12 cellular contexts compared by ENCODE assay signal in the genomic region with DNA sequence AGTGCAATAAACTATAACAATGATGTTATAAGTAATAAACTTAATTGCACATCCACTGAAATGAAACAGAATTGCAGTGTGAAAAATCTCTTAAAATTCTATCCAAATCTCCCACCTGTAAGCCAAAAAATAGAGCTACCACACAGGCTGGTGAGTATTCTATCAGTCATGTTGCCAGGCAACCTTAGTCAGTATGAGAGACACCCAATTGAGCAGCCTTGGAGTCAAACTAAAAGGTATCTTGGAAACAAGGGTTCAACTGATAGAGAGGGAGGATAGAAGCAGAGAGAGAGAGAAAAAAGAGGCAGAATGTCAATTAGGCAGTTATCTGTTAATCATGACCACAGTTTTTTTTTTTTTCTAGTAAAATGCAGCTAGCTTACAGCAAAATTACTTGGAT. TPM values are rescaled to one million over a fixed set of nuclear protein-coding genes. Genes with fewer than 3 reads are reported as not detected.
DNase-seq lines count a peak whose midpoint lies in the region.
"Had no signal": no experiment of that assay in that cellular context is flagged by ENCODE, and none has a peak within 500 bp of the region (broad histone marks: within the 10 kb centered on the region; RNA-seq: fewer than 3 reads in every experiment).

No MANE protein-coding gene starts in this region.

- no peaks in the 10 kb centered on the region for H3K27me3 ChIP-seq in endocrine pancreas (ENCODE audit: control insufficient read depth, insufficient read depth, low read length)

- no peaks in the 10 kb centered on the region for H3K9me3 ChIP-seq in endocrine pancreas (ENCODE audit: control insufficient read depth, low read length)
- H3K9me3 ChIP-seq: A549, Caco-2 had no signal

- H3K9ac ChIP-seq in endocrine pancreas (ENCODE audit: control insufficient read depth, insufficient read depth, low read length), result no peak overlapping the region

- peaks cover 23% of the 10 kb centered on the region for H3K4me1 ChIP-seq in endocrine pancreas (ENCODE audit: control insufficient read depth, insufficient read depth, low read length)
- H3K4me1 ChIP-seq: A549, Caco-2 had no signal

- no peaks in the 10 kb centered on the region for H3K36me3 ChIP-seq in endocrine pancreas (ENCODE audit: control insufficient read depth, insufficient read depth, low read length)

- DNase-seq in Ammon's horn (ENCODE audit: low spot score) (peak; percentile 15), G401 (ENCODE audit: low spot score) (peak; percentile 55), putamen (ENCODE audit: low spot score) (peak; percentile 14), T1000 (lab: John Stamatoyannopoulos, UW) (no peak), NCI-H1417 treated with DMSO at 0.1 percent for 48 hours (lab: John Stamatoyannopoulos, UW) (no peak)
- DNase-seq: Caco-2; CD8-positive, alpha-beta T cell; DMS79; H7 had no signal

- H3K4me3 ChIP-seq in endocrine pancreas (ENCODE audit: control insufficient read depth, insufficient read depth, low read length), result peak overlapping the region; percentile 14
- H3K4me3 ChIP-seq: A549, GM23338 had no signal

- in situ Hi-C loops in G401 (cut with HindIII; ENCODE audit: low sequenced_read_pairs), result no loop called here

RNA-seq across cellular contexts. Expression of gene GALNT13, which starts 45.8 kb away (rescaled TPM):
- total RNA-seq in G401 (2014; rRNA removed; shearing (Covaris generic)), result 10.5 and 22.8 TPM in 2 replicates
- total RNA-seq: Caco-2 had no signal

Comparison
In these comparisons a context has a peak if more than half of its experiments do, and no peak if none do; other contexts are left out.
1. DNase-seq: peak in Ammon's horn (single experiment), G401 (single experiment) and putamen (single experiment); none in T1000 (single experiment) and NCI-H1417 treated with DMSO at 0.1 percent for 48 hours (single experiment).